Comparison of ENCODE assay signal across 8 cellular contexts in genomic region chr16:62899737-62900136, GRCh38.
"Had no signal": no experiment of that assay in that cellular context is flagged by ENCODE, and none has a peak within 500 bp of the region (broad histone marks: within the 10 kb centered on the region; RNA-seq: fewer than 3 reads in every experiment).

No MANE protein-coding gene starts in this region.

- DNase-seq: GM23248, GOT3, H7, H9, HCEC 1CT, HFFc6 had no signal

- H3K27ac ChIP-seq: GM23248 had no signal

- H3K9ac ChIP-seq: GM23248 had no signal

- H3K9me3 ChIP-seq: HAP-1 had no signal

- H3K36me3 ChIP-seq: HAP-1 had no signal

- H3K4me3 ChIP-seq: GM23248, GM23338, HAP-1 had no signal

- H3K4me2 ChIP-seq: GM23338 had no signal

- H2AFZ ChIP-seq: GM23248, GM23338 had no signal
